Comparison of ENCODE assay signal across 28 cellular contexts in the genomic region with DNA sequence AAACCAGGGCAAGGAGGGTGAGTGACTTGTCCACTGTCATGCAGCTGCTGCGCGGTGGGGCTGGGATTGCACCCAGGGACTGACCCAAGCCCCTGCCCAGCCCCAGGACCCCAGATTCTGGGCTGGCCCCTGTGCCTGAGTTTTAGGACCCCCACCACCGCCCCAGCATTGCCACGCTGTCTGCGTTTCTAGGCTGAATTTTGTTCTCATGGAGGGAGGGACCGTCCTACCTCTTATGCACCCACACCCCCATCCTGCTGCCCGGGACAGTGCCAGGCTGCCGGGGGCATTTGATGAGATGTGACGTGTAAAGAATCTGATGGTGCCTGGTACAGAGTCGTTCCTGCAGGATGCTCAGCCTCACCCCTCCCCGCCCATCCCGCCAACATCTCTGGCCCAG.
"Had no signal": no experiment of that assay in that cellular context is flagged by ENCODE, and none has a peak within 500 bp of the region (broad histone marks: within the 10 kb centered on the region; RNA-seq: fewer than 3 reads in every experiment).

No MANE protein-coding gene starts in this region.

- H3K27ac Mint-ChIP-seq: activated B cell treated with CpG ODN at 0.5 μM for 24 hours; activated CD8-positive, alpha-beta T cell treated with anti-CD3 and anti-CD28 coated beads for 36 hours; activated naive CD4-positive, alpha-beta T cell treated with anti-CD3 and anti-CD28 coated beads, Interleukin-2, amount 50 U/mL, for 24 hours; activated naive CD8-positive, alpha-beta T cell treated with anti-CD3 and anti-CD28 coated beads, Interleukin-2, amount 10 ng/mL, durations not matched to agents 7 days and 5 days; activated T-helper 1 cell treated with anti-CD3 and anti-CD28 coated beads, Interleukin-12 subunit alpha, Interleukin-12 subunit beta, Interleukin-2, Interleukin-4 antibody, amounts not matched to agents 30 ng/mL and 10 ng/mL and 1 ng/mL, durations not matched to agents 14 hours and 24 hours and 36 hours; activated T-helper 2 cell treated with anti-CD3 and anti-CD28 coated beads, Interferon-gamma antibody, Interleukin-2, Interleukin-4, amounts not matched to agents 10 μg/mL and 5 μg/mL and 100 μg/mL, durations not matched to agents 14 hours and 24 hours and 36 hours; T-helper 17 cell; T-helper 2 cell treated with Interferon-gamma antibody and Interleukin-4, amounts not matched to agents 5 μg/mL and 100 μg/mL, for 36 hours had no signal

- H3K36me3 ChIP-seq: brain microvascular endothelial cell, gastrocnemius medialis, WERI-Rb-1 had no signal

- H3K4me1 ChIP-seq: foreskin keratinocyte, gastrocnemius medialis had no signal

- H3K4me1 Mint-ChIP-seq: activated B cell treated with CpG ODN at 0.5 μM for 24 hours; activated naive CD4-positive, alpha-beta T cell treated with anti-CD3 and anti-CD28 coated beads, Interleukin-2, amount 50 U/mL, for 24 hours; central memory CD8-positive, alpha-beta T cell had no signal

- ATAC-seq: activated CD8-positive, alpha-beta T cell treated with anti-CD3 and anti-CD28 coated beads for 36 hours; foreskin keratinocyte; T-helper 17 cell had no signal

- DNase-seq: activated B cell treated with CpG ODN at 0.5 μM for 24 hours; activated CD4-positive, alpha-beta T cell treated with anti-CD3 and anti-CD28 coated beads for 48 hours; activated CD4-positive, alpha-beta T cell treated with anti-CD3 and anti-CD28 coated beads, Interleukin-2, amount 50 U/mL, for 1 hour; activated CD4-positive, alpha-beta T cell treated with anti-CD3 and anti-CD28 coated beads, Interleukin-2, amount 50 U/mL, for 48 hours; activated CD8-positive, alpha-beta memory T cell treated with anti-CD3 and anti-CD28 coated beads for 24 hours; activated CD8-positive, alpha-beta T cell treated with anti-CD3 and anti-CD28 coated beads for 36 hours; activated naive CD4-positive, alpha-beta T cell treated with anti-CD3 and anti-CD28 coated beads for 36 hours; activated naive CD8-positive, alpha-beta T cell treated with anti-CD3 and anti-CD28 coated beads, Interleukin-2, amount 10 ng/mL, durations not matched to agents 7 days and 5 days; activated T-cell treated with anti-CD3 and anti-CD28 coated beads, Interleukin-2, amount 50 U/mL, for 48 hours; amniotic stem cell; anterior cingulate cortex; brain microvascular endothelial cell; cortex of kidney; dermis blood vessel endothelial cell; effector CD4-positive, alpha-beta T cell; foreskin keratinocyte; gastrocnemius medialis; glutamatergic neuron; T-helper 1 cell; T-helper 17 cell; T1000; WERI-Rb-1 had no signal

- H3K27me3 ChIP-seq: brain microvascular endothelial cell, esophagus muscularis mucosa, foreskin keratinocyte, gastrocnemius medialis had no signal

- H3K9me3 Mint-ChIP-seq: activated B cell treated with CpG ODN at 0.5 μM for 24 hours; activated CD8-positive, alpha-beta T cell treated with anti-CD3 and anti-CD28 coated beads for 36 hours; activated naive CD4-positive, alpha-beta T cell treated with anti-CD3 and anti-CD28 coated beads for 36 hours; activated naive CD4-positive, alpha-beta T cell treated with anti-CD3 and anti-CD28 coated beads, Interleukin-2, amount 50 U/mL, for 24 hours; activated naive CD8-positive, alpha-beta T cell treated with anti-CD3 and anti-CD28 coated beads, Interleukin-2, amount 10 ng/mL, durations not matched to agents 7 days and 5 days; activated T-helper 1 cell treated with anti-CD3 and anti-CD28 coated beads, Interleukin-12 subunit alpha, Interleukin-12 subunit beta, Interleukin-2, Interleukin-4 antibody, amounts not matched to agents 30 ng/mL and 10 ng/mL and 1 ng/mL, durations not matched to agents 14 hours and 24 hours and 36 hours; activated T-helper 2 cell treated with anti-CD3 and anti-CD28 coated beads, Interferon-gamma antibody, Interleukin-2, Interleukin-4, amounts not matched to agents 10 μg/mL and 5 μg/mL and 100 μg/mL, durations not matched to agents 14 hours and 24 hours and 36 hours; central memory CD8-positive, alpha-beta T cell; T-helper 2 cell treated with Interferon-gamma antibody and Interleukin-4, amounts not matched to agents 5 μg/mL and 100 μg/mL, for 36 hours had no signal

- H3K27ac ChIP-seq: brain microvascular endothelial cell, esophagus muscularis mucosa, foreskin keratinocyte, gastrocnemius medialis, WERI-Rb-1 had no signal

- H3K9me3 ChIP-seq: esophagus muscularis mucosa, gastrocnemius medialis had no signal

- H3K27me3 Mint-ChIP-seq: activated B cell treated with CpG ODN at 0.5 μM for 24 hours; activated CD8-positive, alpha-beta T cell treated with anti-CD3 and anti-CD28 coated beads for 36 hours; activated naive CD4-positive, alpha-beta T cell treated with anti-CD3 and anti-CD28 coated beads, Interleukin-2, amount 50 U/mL, for 24 hours; activated naive CD8-positive, alpha-beta T cell treated with anti-CD3 and anti-CD28 coated beads, Interleukin-2, amount 10 ng/mL, durations not matched to agents 7 days and 5 days; central memory CD8-positive, alpha-beta T cell; T-helper 17 cell had no signal

- H3K4me3 ChIP-seq: esophagus muscularis mucosa, gastrocnemius medialis had no signal

- H3K4me3 Mint-ChIP-seq: activated B cell treated with CpG ODN at 0.5 μM for 24 hours; activated CD8-positive, alpha-beta T cell treated with anti-CD3 and anti-CD28 coated beads for 36 hours; activated naive CD4-positive, alpha-beta T cell treated with anti-CD3 and anti-CD28 coated beads for 36 hours; activated naive CD4-positive, alpha-beta T cell treated with anti-CD3 and anti-CD28 coated beads, Interleukin-2, amount 50 U/mL, for 24 hours; activated naive CD8-positive, alpha-beta T cell treated with anti-CD3 and anti-CD28 coated beads, Interleukin-2, amount 10 ng/mL, durations not matched to agents 7 days and 5 days; activated T-helper 1 cell treated with anti-CD3 and anti-CD28 coated beads, Interleukin-12 subunit alpha, Interleukin-12 subunit beta, Interleukin-2, Interleukin-4 antibody, amounts not matched to agents 30 ng/mL and 10 ng/mL and 1 ng/mL, durations not matched to agents 14 hours and 24 hours and 36 hours; central memory CD8-positive, alpha-beta T cell; T-helper 17 cell; T-helper 2 cell treated with Interferon-gamma antibody and Interleukin-4, amounts not matched to agents 5 μg/mL and 100 μg/mL, for 36 hours had no signal
